1 cellular context compared by ENCODE assay signal in genomic region chr19:54633401-54633800, GRCh38.
TF ChIP-seq lines count a peak whose summit lies in the region.

No MANE protein-coding gene starts in this region.

TF ChIP-seq in GM12878, 131 proteins besides CTCF, POLR2A, EP300 and RAD21:
- no peak for TF ChIP-seq RAD51 (IDR thresholded peaks at IDR 0.05)
- TF ChIP-seq SUZ12 (IDR thresholded peaks at IDR 0.05; ENCODE audit: unreplicated experiment): no peak
- TF ChIP-seq BCLAF1 (IDR thresholded peaks at IDR 0.05): no peak
- TF ChIP-seq TARDBP (IDR thresholded peaks at IDR 0.05; ENCODE audit: borderline replicate concordance): no peak
- TF ChIP-seq SREBF1 (IDR thresholded peaks at IDR 0.05; ENCODE audit: low read length): no peak
- TF ChIP-seq BCL11A (IDR thresholded peaks at IDR 0.05; ENCODE audit: low read depth, low read length): no peak
- no peak for TF ChIP-seq HCFC1 (IDR thresholded peaks at IDR 0.05; ENCODE audit: low read length)
- no peak for TF ChIP-seq ZBTB40 (IDR thresholded peaks at IDR 0.05; ENCODE audit: borderline replicate concordance)
- no peak for TF ChIP-seq GABPA (IDR thresholded peaks at IDR 0.05; ENCODE audit: low read depth)
TF ChIP-seq in GM12878: peak in this region for 0.
